In genomic region chr1:204162498-204163074, GRCh38 we compare ENCODE assay signal across 9 cellular contexts. TPM values are rescaled to one million over a fixed set of nuclear protein-coding genes. Genes with fewer than 3 reads are reported as not detected.
DNase-seq lines count a peak whose midpoint lies in the region; ATAC-seq and TF ChIP-seq lines count a peak whose summit lies in the region.
"Had no signal": no experiment of that assay in that cellular context is flagged by ENCODE, and none has a peak within 500 bp of the region (broad histone marks: within the 10 kb centered on the region; RNA-seq: fewer than 3 reads in every experiment).

No MANE protein-coding gene starts in this region.

- H3K9me3 Mint-ChIP-seq in chondrocyte (ENCODE audit: low read depth): no peaks in the 10 kb centered on the region

- H3K4me3 Mint-ChIP-seq in chondrocyte (ENCODE audit: unreplicated experiment): no peak overlapping the region

- no peaks in the 10 kb centered on the region for H3K4me1 Mint-ChIP-seq in chondrocyte (ENCODE audit: low read depth)

- peak; percentile 60 for ATAC-seq in HG03280 (IDR thresholded peaks at IDR 0.05; ENCODE audit: unreplicated experiment)
- peak; percentile 96 for ATAC-seq in left lobe of liver
- ATAC-seq in GM18858 (IDR thresholded peaks at IDR 0.05; ENCODE audit: unreplicated experiment): no peak

- H3K27me3 Mint-ChIP-seq in chondrocyte (ENCODE audit: low read depth): peaks cover 21% of the 10 kb centered on the region

- TF ChIP-seq CTCF in chondrocyte (IDR thresholded peaks at IDR 0.05): peak; percentile 99

- peak; percentile 90 for DNase-seq in DMS 273 (lab: John Stamatoyannopoulos, UW; ENCODE audit: unreplicated experiment)
- peak; percentile 91 for DNase-seq in NCI-H510A treated with DMSO at 0.1 percent for 48 hours (lab: John Stamatoyannopoulos, UW)
- DNase-seq in activated CD4-positive, alpha-beta T cell treated with anti-CD3 and anti-CD28 coated beads for 4 hours: peak; percentile 66 to 80
- DNase-seq in chondrocyte (ENCODE audit: low spot score): no peak
- DNase-seq in left lobe of liver (ENCODE audit: low spot score): peak; percentile 84
- peak; percentile 69 to 76 for DNase-seq in stimulated activated CD4-positive, alpha-beta T cell treated with anti-CD3 and anti-CD28 coated beads, Interleukin-4, amount 100 ng/mL, for 4 hours

- no peak overlapping the region for H3K27ac Mint-ChIP-seq in chondrocyte (ENCODE audit: unreplicated experiment)

- no peaks in the 10 kb centered on the region for H3K36me3 Mint-ChIP-seq in chondrocyte (ENCODE audit: low read depth)

RNA-seq across cellular contexts. Expression of gene REN, which starts 3.6 kb away (rescaled TPM):
- not detected in 3 replicates for total RNA-seq in chondrocyte
- 0.20 TPM for total RNA-seq in left lobe of liver
- total RNA-seq: T-helper 1 cell treated with Interleukin-12 subunit alpha and Interleukin-12 subunit beta and Interleukin-4 antibody, amounts not matched to agents 30 ng/mL and 1 ng/mL, for 36 hours had no signal

RNA-seq across cellular contexts. Expression of gene ETNK2, which starts 10.7 kb away (rescaled TPM):
- total RNA-seq in chondrocyte (10.2 to 30.2 TPM (median 10.5 TPM) in 3 replicates), left lobe of liver (213 TPM)
- total RNA-seq: T-helper 1 cell treated with Interleukin-12 subunit alpha and Interleukin-12 subunit beta and Interleukin-4 antibody, amounts not matched to agents 30 ng/mL and 1 ng/mL, for 36 hours had no signal

RNA-seq across cellular contexts. Expression of gene KISS1, which starts 33.7 kb away (rescaled TPM):
- total RNA-seq in chondrocyte: 0.77 to 0.95 TPM (median 0.82 TPM) in 3 replicates
- total RNA-seq in left lobe of liver: 0.63 TPM
- total RNA-seq: T-helper 1 cell treated with Interleukin-12 subunit alpha and Interleukin-12 subunit beta and Interleukin-4 antibody, amounts not matched to agents 30 ng/mL and 1 ng/mL, for 36 hours had no signal

RNA-seq across cellular contexts. Expression of gene GOLT1A, which starts 51.2 kb away (rescaled TPM):
- total RNA-seq in chondrocyte (not detected in 3 replicates), left lobe of liver (63.9 TPM)
- total RNA-seq: T-helper 1 cell treated with Interleukin-12 subunit alpha and Interleukin-12 subunit beta and Interleukin-4 antibody, amounts not matched to agents 30 ng/mL and 1 ng/mL, for 36 hours had no signal
